2 cellular contexts compared by ENCODE assay signal in genomic region chr12:111767362-111768158, GRCh38.
A peak's percentile ranks its signal among the peaks of the same experiment; 100 is the strongest.
TF ChIP-seq lines count a peak whose summit lies in the region.

No MANE protein-coding gene starts in this region.

TF ChIP-seq in HCT116, 20 proteins besides CTCF, POLR2A, EP300 and RAD21 (continued from another document):
- TF ChIP-seq SP1 (IDR thresholded peaks at IDR 0.05; ENCODE audit: low read depth), result no peak
- peak; percentile 17; the same call in 1 of the 2 replicates for TF ChIP-seq MAX (IDR thresholded peaks at IDR 0.05)
- no peak for TF ChIP-seq ATF3 (IDR thresholded peaks at IDR 0.05)
- no peak for TF ChIP-seq EGR1 (IDR thresholded peaks at IDR 0.05; ENCODE audit: low read depth)
- no peak for TF ChIP-seq SIN3A (IDR thresholded peaks at IDR 0.05; ENCODE audit: low read depth)
- no peak for TF ChIP-seq EZH2 (IDR thresholded peaks at IDR 0.05)

TF ChIP-seq in GM12878, 131 proteins besides CTCF, POLR2A, EP300 and RAD21 (continued from another document):
- 0 out of 2 replicates have a peak, but pooled peaks have one; percentile 25 for TF ChIP-seq PAX5 (IDR thresholded peaks at IDR 0.05; ENCODE audit: borderline replicate concordance, low read depth, low read length)
